In genomic region chr19:8335343-8336071, GRCh38 we compare ENCODE assay signal across 9 cellular contexts. TPM values are rescaled to one million over a fixed set of nuclear protein-coding genes. Genes with fewer than 3 reads are reported as not detected.
A peak's percentile ranks its signal among the peaks of the same experiment; 100 is the strongest.
DNase-seq lines count a peak whose midpoint lies in the region; ATAC-seq and TF ChIP-seq lines count a peak whose summit lies in the region.
"Had no signal": no experiment of that assay in that cellular context is flagged by ENCODE, and none has a peak within 500 bp of the region (broad histone marks: within the 10 kb centered on the region; RNA-seq: fewer than 3 reads in every experiment).

No MANE protein-coding gene starts in this region.

- H3K27ac ChIP-seq in AG04450 (ENCODE audit: low read depth, low read length) (no peak overlapping the region), iPS-20b (ENCODE audit: low read length) (no peak overlapping the region), vagina (no peak overlapping the region)
- H3K27ac ChIP-seq: HL-60 had no signal

- TF ChIP-seq CTCF in AG04450 (IDR thresholded peaks at IDR 0.05; ENCODE audit: low read depth, low read length) (0 out of 2 replicates have a peak, but pooled peaks have one; percentile 9), vagina (IDR thresholded peaks at IDR 0.05) (no peak)

- POLR2A ChIA-PET in AG04450 (lab: Yijun Ruan, JAX) = interaction anchor here (0.5 to 2.5 kb wide), 6 partner anchors 8 to 259 kb away, joined by 3 to 11 read pairs (median 4); partner anchors contain the start of genes MARCHF2, NDUFA7 and RPS28

- peak overlapping the region; percentile 32; the same call in 1 of the 2 replicates for H3K4me3 ChIP-seq in AG04450 (ENCODE audit: low read depth, low read length)
- peak overlapping the region; percentile 56; the same call in 1 of the 2 replicates for H3K4me3 ChIP-seq in iPS-20b (ENCODE audit: low read length)
- peak overlapping the region; percentile 19 to 48 for H3K4me3 ChIP-seq in vagina

- no peaks in the 10 kb centered on the region for H3K36me3 ChIP-seq in iPS-20b (ENCODE audit: insufficient read depth, low read depth, low read length)
- H3K36me3 ChIP-seq in vagina = no peaks in the 10 kb centered on the region

- TF ChIP-seq POLR2A in vagina (IDR thresholded peaks at IDR 0.05) = no peak

- peaks cover 31% of the 10 kb centered on the region for H3K27me3 ChIP-seq in AG04450 (ENCODE audit: control insufficient read depth, insufficient read depth, low read length)
- H3K27me3 ChIP-seq in iPS-20b (ENCODE audit: insufficient read depth, low read length) = peaks cover 61% of the 10 kb centered on the region
- H3K27me3 ChIP-seq in vagina = no peaks in the 10 kb centered on the region

- no peak overlapping the region for H3K9ac ChIP-seq in iPS-20b (ENCODE audit: low read depth, low read length)

- DNase-seq in AG04450 (ENCODE audit: low read depth, low spot score) (no peak), vagina (ENCODE audit: extremely low spot score in 2 of 2) (no peak), medulla oblongata (ENCODE audit: extremely low spot score) (no peak), cerebellum (ENCODE audit: low spot score) (no peak)
- peak; percentile 71 for DNase-seq in activated CD8-positive, alpha-beta memory T cell treated with anti-CD3 and anti-CD28 coated beads for 24 hours

- intact Hi-C loops in vagina (cut with DNase I) = no loop called here

- ATAC-seq in GM18498 (IDR thresholded peaks at IDR 0.05; ENCODE audit: unreplicated experiment) (peak; percentile 40), HG02938 (IDR thresholded peaks at IDR 0.05; ENCODE audit: unreplicated experiment) (no peak)

- H3K9me3 ChIP-seq in AG04450 (ENCODE audit: control insufficient read depth, insufficient read depth, low read length) (no peaks in the 10 kb centered on the region; the same call in 1 of the 2 replicates), iPS-20b (ENCODE audit: insufficient read depth, low read depth, low read length) (no peaks in the 10 kb centered on the region), vagina (no peaks in the 10 kb centered on the region)

- peaks cover 5% of the 10 kb centered on the region; the same call in 1 of the 2 replicates for H3K4me1 ChIP-seq in iPS-20b (ENCODE audit: insufficient read depth, low read length)
- peaks cover 18% of the 10 kb centered on the region for H3K4me1 ChIP-seq in vagina

- CTCF ChIA-PET in AG04450 (lab: Charles Lee) = interaction anchor here (0.6 to 1.7 kb wide), 2 partner anchors 18 to 61 kb away, joined by 3 to 8 read pairs; no protein-coding TSS in a partner anchor

RNA-seq across cellular contexts. Expression of gene KANK3, which starts 7.6 kb away (rescaled TPM):
- polyA plus RNA-seq in AG04450 (2011; rRNA removed) = 0.07 TPM in 1 of 2 replicates, not detected in the other
- polyA minus RNA-seq in AG04450 (2011; rRNA and poly(A)+ RNA removed) = not detected in 2 replicates
- total RNA-seq in vagina (20.9 TPM), cerebellum (4.5 TPM)

RNA-seq across cellular contexts. Expression of gene RPS28, which starts 14.2 kb away (rescaled TPM):
- polyA plus RNA-seq in AG04450 (2011; rRNA removed) = 424 and 658 TPM in 2 replicates
- 188 and 234 TPM in 2 replicates for polyA minus RNA-seq in AG04450 (2011; rRNA and poly(A)+ RNA removed)
- total RNA-seq in vagina (516 TPM), cerebellum (105 TPM)

RNA-seq across cellular contexts. Expression of gene NDUFA7, which starts 14.3 kb away (rescaled TPM):
- 31.5 and 46.1 TPM in 2 replicates for polyA plus RNA-seq in AG04450 (2011; rRNA removed)
- 38.6 and 56.7 TPM in 2 replicates for polyA minus RNA-seq in AG04450 (2011; rRNA and poly(A)+ RNA removed)
- 24.6 TPM for total RNA-seq in vagina
- 11.7 TPM for total RNA-seq in cerebellum

RNA-seq across cellular contexts. Expression of gene CD320, which starts 27.3 kb away (rescaled TPM):
- 22.6 and 31.0 TPM in 2 replicates for polyA plus RNA-seq in AG04450 (2011; rRNA removed)
- 8.1 and 10.5 TPM in 2 replicates for polyA minus RNA-seq in AG04450 (2011; rRNA and poly(A)+ RNA removed)
- 27.3 TPM for total RNA-seq in vagina
- 13.3 TPM for total RNA-seq in cerebellum

RNA-seq across cellular contexts. Expression of gene ANGPTL4, which starts 28.4 kb away (rescaled TPM):
- 1.3 and 1.7 TPM in 2 replicates for polyA plus RNA-seq in AG04450 (2011; rRNA removed)
- 0.43 and 0.83 TPM in 2 replicates for polyA minus RNA-seq in AG04450 (2011; rRNA and poly(A)+ RNA removed)
- 92.8 TPM for total RNA-seq in vagina
- total RNA-seq in cerebellum = 0.91 TPM
